Comparison of ENCODE assay signal across 32 cellular contexts in genomic region chr4:143300860-143301259, GRCh38.
"Had no signal": no experiment of that assay in that cellular context is flagged by ENCODE, and none has a peak within 500 bp of the region (broad histone marks: within the 10 kb centered on the region; RNA-seq: fewer than 3 reads in every experiment).

No MANE protein-coding gene starts in this region.

- H2AFZ ChIP-seq: PC-9 had no signal

- H3K9me3 ChIP-seq: adrenal gland, body of pancreas, MG63, SJSA1, SK-N-SH had no signal

- ATAC-seq: activated CD4-positive, alpha-beta T cell treated with anti-CD3 and anti-CD28 coated beads for 36 hours; activated CD4-positive, CD25-positive, alpha-beta regulatory T cell treated with anti-CD3 and anti-CD28 coated beads, Interleukin-2, amount 50 U/mL, for 24 hours; activated CD8-positive, alpha-beta T cell treated with anti-CD3 and anti-CD28 coated beads, Interleukin-2, amount 10 ng/mL, durations not matched to agents 7 days and 5 days; activated naive CD4-positive, alpha-beta T cell treated with anti-CD3 and anti-CD28 coated beads, Interleukin-2, amount 50 U/mL, for 72 hours; body of pancreas had no signal

- H3K4me1 ChIP-seq: adrenal gland, body of pancreas, SJSA1 had no signal

- H3K4me3 ChIP-seq: adrenal gland, body of pancreas, MG63, PC-9, SJSA1 had no signal

- FAIRE-seq: astrocyte, RCC 7860, TTC549 had no signal

- H3K4me2 ChIP-seq: PC-9, SK-N-SH had no signal

- H3K36me3 ChIP-seq: adrenal gland, MG63, SJSA1 had no signal

- H3K27ac ChIP-seq: adrenal gland, body of pancreas, PC-9, SJSA1 had no signal

- DNase-seq: activated CD4-positive, alpha-beta T cell treated with anti-CD3 and anti-CD28 coated beads for 36 hours; activated CD4-positive, alpha-beta T cell treated with anti-CD3 and anti-CD28 coated beads, Interleukin-2, amount 10 ng/mL, durations not matched to agents 7 days and 5 days; activated CD4-positive, alpha-beta T cell treated with anti-CD3 and anti-CD28 coated beads, Interleukin-2, amount 50 U/mL, for 48 hours; activated CD8-positive, alpha-beta T cell treated with anti-CD3 and anti-CD28 coated beads, Interleukin-2, amount 10 ng/mL, durations not matched to agents 7 days and 5 days; activated gamma-delta T cell; activated naive CD4-positive, alpha-beta T cell treated with anti-CD3 and anti-CD28 coated beads for 36 hours; activated T-cell treated with anti-CD3 and anti-CD28 coated beads, Interleukin-2, amount 50 U/mL, for 24 hours; adrenal gland; body of pancreas; central memory CD4-positive, alpha-beta T cell; Kasumi-1; KG1; MG63; MV-4-11; NCI-H1092; NCI-H1436 treated with DMSO at 0.1 percent for 48 hours; NCI-H1694 treated with DMSO at 0.1 percent for 48 hours; NCI-H2029; NCI-H2171; NCI-H510A; NCI-H526; NCI-H748 treated with DMSO at 0.1 percent for 48 hours; NK-92 treated with Interleukin-12 subunit alpha and Interleukin-12 subunit beta, amount 100 ng/mL, for 24 hours; PC-9; SHP77; SK-N-SH had no signal

- H3K9ac ChIP-seq: SK-N-SH had no signal

- H3K27me3 ChIP-seq: adrenal gland, body of pancreas, MG63, SJSA1 had no signal
